ENCODE assay signal across 8 cellular contexts in genomic region chr3:142180761-142181362, GRCh38. TPM values are rescaled to one million over a fixed set of nuclear protein-coding genes. Genes with fewer than 3 reads are reported as not detected.
A peak's percentile ranks its signal among the peaks of the same experiment; 100 is the strongest.
DNase-seq lines count a peak whose midpoint lies in the region; ATAC-seq and TF ChIP-seq lines count a peak whose summit lies in the region.

No MANE protein-coding gene starts in this region.

- H3K4me3 ChIP-seq in OCI-LY1 (ENCODE audit: low read depth, low read length, poor library complexity, severe bottlenecking): no peak overlapping the region
- no peak overlapping the region for H3K4me3 ChIP-seq in cardiac fibroblast (replicated peaks in 1 of 2; ENCODE audit: low read depth in 2 of 2, low read length in 2 of 2)
- no peak overlapping the region for H3K4me3 ChIP-seq in lung

- peak; percentile 58 for TF ChIP-seq CTCF in GM12873 (IDR thresholded peaks at IDR 0.05; ENCODE audit: insufficient read depth, low read depth, low read length, missing control alignments)
- peak; percentile 91 for TF ChIP-seq CTCF in OCI-LY1 (IDR thresholded peaks at IDR 0.05; ENCODE audit: low read length)
- peak; percentile 66 for TF ChIP-seq CTCF in cardiac fibroblast (IDR thresholded peaks at IDR 0.05; ENCODE audit: low read depth, low read length)
- peak; percentile 25 for TF ChIP-seq CTCF in lung (IDR thresholded peaks at IDR 0.05; ENCODE audit: control extremely low read depth, extremely low read depth)

- no peaks in the 10 kb centered on the region for H3K9me2 ChIP-seq in OCI-LY1 (ENCODE audit: low read depth, low read length)

- H3K4me2 ChIP-seq in OCI-LY1 (ENCODE audit: low read length): no peak overlapping the region

- H3K27me3 ChIP-seq in OCI-LY1 (ENCODE audit: insufficient read depth, low read length) (no peaks in the 10 kb centered on the region), lung (ENCODE audit: control insufficient read depth, insufficient read depth) (no peaks in the 10 kb centered on the region)

- no peak overlapping the region for H3K9ac ChIP-seq in OCI-LY1 (ENCODE audit: low read length)

- H3F3A ChIP-seq in OCI-LY1 (ENCODE audit: insufficient read depth, low read length): no peaks in the 10 kb centered on the region

- H3K4me1 ChIP-seq in OCI-LY1 (ENCODE audit: insufficient read depth, low read length, severe bottlenecking) (no peaks in the 10 kb centered on the region), lung (ENCODE audit: control insufficient read depth in 2 of 2, insufficient read depth in 2 of 2, low read length in 2 of 2) (no peaks in the 10 kb centered on the region)

- H3K9me3 ChIP-seq in OCI-LY1 (ENCODE audit: low read length) (no peaks in the 10 kb centered on the region), lung (ENCODE audit: control insufficient read depth in 2 of 2, insufficient read depth in 1 of 2, low read length in 1 of 2) (no peaks in the 10 kb centered on the region)

- no peak overlapping the region for H3K27ac ChIP-seq in OCI-LY1 (ENCODE audit: low read depth, low read length, poor library complexity, severe bottlenecking)
- no peak overlapping the region for H3K27ac ChIP-seq in lung (ENCODE audit: low read depth in 1 of 2, low read length in 1 of 2)

- H4K20me1 ChIP-seq in OCI-LY1 (ENCODE audit: insufficient read depth, low read length): no peaks in the 10 kb centered on the region

- H3K36me3 ChIP-seq in OCI-LY1 (ENCODE audit: insufficient read depth, low read length) (peaks cover 34% of the 10 kb centered on the region), lung (ENCODE audit: control insufficient read depth in 2 of 2, insufficient read depth in 2 of 2, low read length in 2 of 2) (peaks cover 11 to 12% of the 10 kb centered on the region in 2 donors)

- DNase-seq in Ammon's horn (ENCODE audit: low spot score) (peak; percentile 12), cardiac fibroblast (ENCODE audit: low read depth in 2 of 2) (peak; percentile 60 to 73), lung (ENCODE audit: low spot score) (no peak), mesenteric fat pad (ENCODE audit: low spot score) (no peak)

- H2AFZ ChIP-seq in OCI-LY1 (ENCODE audit: low read length): no peak overlapping the region

- 93 to 96% methylated on average over 6 of the region's 6 CpGs for WGBS in lung, 2 donors

- ATAC-seq in lung (ENCODE audit: insufficient read depth, low FRiP score) (no peak), HG03520 (IDR thresholded peaks at IDR 0.05; ENCODE audit: unreplicated experiment) (no peak), HG03432 (IDR thresholded peaks at IDR 0.05; ENCODE audit: unreplicated experiment) (no peak)

- no peaks in the 10 kb centered on the region for H3K79me2 ChIP-seq in OCI-LY1 (ENCODE audit: insufficient read depth, low read length)

RNA-seq across cellular contexts. Expression of gene TFDP2, which starts 31.5 kb away (rescaled TPM):
- 10 to 100 TPM; 24.1 to 94.0 TPM for total RNA-seq in lung
- polyA plus RNA-seq in lung: 1 to 10 TPM; 8.4 to 9.9 TPM
- 42.6 TPM for total RNA-seq in mesenteric fat pad

RNA-seq across cellular contexts. Expression of gene GK5, which starts 44.5 kb away (rescaled TPM):
- 10 to 100 TPM; 16.9 to 21.2 TPM for total RNA-seq in lung
- polyA plus RNA-seq in lung: 1 to 10 TPM; 7.4 TPM
- total RNA-seq in mesenteric fat pad: 43.5 TPM

Comparison
In these comparisons a context has a peak if more than half of its experiments do, and no peak if none do; other contexts are left out.
1. DNase-seq: peak in Ammon's horn (single experiment) and cardiac fibroblast (2 of 2); none in lung (single experiment) and mesenteric fat pad (single experiment).
2. CTCF ChIP-seq: peak in every context shown above with its lines; median percentile 91 in OCI-LY1; 66 in cardiac fibroblast; 58 in GM12873; 25 in lung.